In genomic region chr20:50403565-50404418, GRCh38 we compare ENCODE assay signal across 25 cellular contexts.
DNase-seq lines count a peak whose midpoint lies in the region; ATAC-seq and TF ChIP-seq lines count a peak whose summit lies in the region.
"Had no signal": no experiment of that assay in that cellular context is flagged by ENCODE, and none has a peak within 500 bp of the region (broad histone marks: within the 10 kb centered on the region; RNA-seq: fewer than 3 reads in every experiment).

No MANE protein-coding gene starts in this region.

- H3K36me3 ChIP-seq in right atrium auricular region (no peaks in the 10 kb centered on the region), esophagus muscularis mucosa (no peaks in the 10 kb centered on the region), aorta (ENCODE audit: control insufficient read depth in 1 of 2, insufficient read depth in 2 of 2, low read length in 1 of 2) (no peaks in the 10 kb centered on the region)

- DNase-seq in right atrium auricular region (ENCODE audit: low spot score): no peak
- DNase-seq in Right ventricle myocardium superior: no peak
- DNase-seq in esophagus muscularis mucosa (ENCODE audit: extremely low spot score): no peak
- no peak for DNase-seq in sciatic nerve (ENCODE audit: low spot score)
- DNase-seq in aorta: no peak
- no peak for DNase-seq in activated T-cell treated with anti-CD3 and anti-CD28 coated beads, Interleukin-2, amount 50 U/mL, for 1 hour
- DNase-seq in CD1c-positive myeloid dendritic cell (ENCODE audit: extremely low spot score): no peak
- no peak for DNase-seq in DMS79 (lab: John Stamatoyannopoulos, UW)
- DNase-seq: activated CD4-positive, alpha-beta memory T cell treated with anti-CD3 and anti-CD28 coated beads for 36 hours; activated naive CD4-positive, alpha-beta T cell treated with Interleukin-2 at 50 U/mL for 16 hours; activated T-cell treated with anti-CD3 and anti-CD28 coated beads for 4 hours; central memory CD4-positive, alpha-beta T cell; DMS153; foreskin keratinocyte; GF-D8; kidney glomerular epithelial cell; NCI-H1694 treated with DMSO at 0.1 percent for 48 hours; NCI-H226; NCI-H82; stimulated activated CD4-positive, alpha-beta T cell treated with anti-CD3 and anti-CD28 coated beads, Interleukin-4, amount 100 ng/mL, for 1 hour had no signal

- TF ChIP-seq EP300 in esophagus muscularis mucosa (IDR thresholded peaks at IDR 0.05): no peak

- TF ChIP-seq POLR2A in esophagus muscularis mucosa (IDR thresholded peaks at IDR 0.05; ENCODE audit: low read depth): no peak

- TF ChIP-seq CTCF in right atrium auricular region (IDR thresholded peaks at IDR 0.05) (no peak), esophagus muscularis mucosa (IDR thresholded peaks at IDR 0.05) (no peak)

- H3K27me3 ChIP-seq in right atrium auricular region (no peaks in the 10 kb centered on the region), esophagus muscularis mucosa (no peaks in the 10 kb centered on the region), aorta (ENCODE audit: control insufficient read depth in 1 of 2, insufficient read depth in 2 of 2, low read length in 1 of 2) (no peaks in the 10 kb centered on the region)
- H3K27me3 ChIP-seq: foreskin keratinocyte had no signal

- 69% methylated on average over 13 of the region's 13 CpGs for WGBS in esophagus muscularis mucosa
- WGBS in aorta, 2 donors: 20 to 22% methylated on average over 13 of the region's 13 CpGs

- ATAC-seq in Right ventricle myocardium superior (ENCODE audit: poor library complexity) (no peak), sciatic nerve (peak; percentile 37), aorta (ENCODE audit: low FRiP score) (no peak)
- ATAC-seq: foreskin keratinocyte; natural killer cell treated with Interleukin-12 subunit alpha and Interleukin-12 subunit beta and Interleukin-15 and Interleukin-18, amount 100 ng/mL, for 72 hours; Panc1; WTC11 had no signal

- H3K27ac ChIP-seq in right atrium auricular region: peak overlapping the region; percentile 64 to 92
- H3K27ac ChIP-seq in esophagus muscularis mucosa (replicated peaks in 1 of 4): peak overlapping the region; percentile 58 to 88 (median 78)
- peak overlapping the region; percentile 18 to 30 for H3K27ac ChIP-seq in aorta (ENCODE audit: low read depth in 1 of 2, low read length in 2 of 2)
- H3K27ac ChIP-seq: C4-2B, epithelial cell of prostate, foreskin keratinocyte had no signal

- H3K4me3 ChIP-seq in right atrium auricular region: no peak overlapping the region
- no peak overlapping the region for H3K4me3 ChIP-seq in esophagus muscularis mucosa
- H3K4me3 ChIP-seq in aorta (ENCODE audit: low read length in 2 of 2): no peak overlapping the region

- intact Hi-C loops in Right ventricle myocardium superior (cut with DNase I): no loop called here
- intact Hi-C loops in esophagus muscularis mucosa (cut with DNase I): no loop called here
- intact Hi-C loops in sciatic nerve (cut with DNase I): loop anchor here (5.0 kb wide), 1 partner anchor 391 kb away; no protein-coding TSS in a partner anchor
- intact Hi-C loops in aorta (cut with DNase I): loop anchor here in 1 of 2 donors (5.0 kb wide), 1 partner anchor 54 kb away; no protein-coding TSS in a partner anchor

- H3K9me3 ChIP-seq in right atrium auricular region (no peaks in the 10 kb centered on the region), esophagus muscularis mucosa (no peaks in the 10 kb centered on the region), aorta (ENCODE audit: control insufficient read depth, low read length) (no peaks in the 10 kb centered on the region)

- H3K4me1 ChIP-seq in right atrium auricular region: peaks cover 3 to 60% of the 10 kb centered on the region in 2 donors
- peaks cover 26 to 71% (median 50%) of the 10 kb centered on the region in 4 donors for H3K4me1 ChIP-seq in esophagus muscularis mucosa
- H3K4me1 ChIP-seq in aorta (ENCODE audit: control insufficient read depth in 1 of 2, insufficient read depth in 2 of 2, low read length in 2 of 2): peaks cover 0 to 3% of the 10 kb centered on the region in 2 donors
- H3K4me1 ChIP-seq: foreskin keratinocyte had no signal

Comparison
In these comparisons a context has a peak if more than half of its experiments do, and no peak if none do; other contexts are left out.
1. H3K27ac ChIP-seq: peak in every context shown above with its lines; median percentile 78 in right atrium auricular region; 78 in esophagus muscularis mucosa; 24 in aorta.